22 cellular contexts compared by ENCODE assay signal in the genomic region with DNA sequence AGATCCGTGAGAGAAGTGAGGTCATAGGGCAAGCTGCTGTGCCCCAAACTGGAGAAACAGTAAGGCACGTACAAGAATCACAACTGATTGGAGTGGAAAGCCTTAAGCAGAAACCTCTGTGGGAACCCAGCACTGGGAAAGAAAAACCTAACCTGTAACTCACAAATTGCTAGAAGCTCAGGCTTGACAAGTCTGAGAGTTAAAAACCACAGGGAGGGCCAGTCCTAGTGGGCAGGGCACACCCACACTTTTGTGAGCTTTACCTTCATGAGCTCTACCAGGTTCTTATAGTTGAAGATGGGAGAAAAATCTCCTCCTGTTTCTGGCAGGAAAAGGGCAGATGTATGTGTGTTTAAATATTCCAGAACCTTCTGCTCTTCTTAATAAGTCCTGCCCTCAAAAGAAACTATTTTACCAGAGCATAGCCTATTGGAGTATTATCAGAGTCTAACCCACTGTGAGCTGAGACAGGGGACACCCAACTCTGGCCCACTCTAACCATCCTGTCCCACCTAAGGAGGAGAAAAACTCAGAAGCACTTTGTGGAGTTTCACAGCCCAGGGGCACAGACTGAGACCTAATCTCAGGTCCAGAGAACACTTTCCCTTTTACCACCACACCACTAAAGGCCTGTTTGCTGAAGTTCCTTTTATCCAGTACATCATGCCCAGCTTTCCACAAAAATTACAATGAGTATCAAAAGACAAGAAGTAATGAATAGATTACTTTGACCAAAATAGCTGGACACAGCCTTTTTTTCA.
"Had no signal": no experiment of that assay in that cellular context is flagged by ENCODE, and none has a peak within 500 bp of the region (broad histone marks: within the 10 kb centered on the region; RNA-seq: fewer than 3 reads in every experiment).

No MANE protein-coding gene starts in this region.

- ATAC-seq: activated CD8-positive, alpha-beta T cell treated with anti-CD3 and anti-CD28 coated beads for 36 hours; activated T-cell treated with anti-CD3 and anti-CD28 coated beads, Interleukin-2, amount 50 U/mL, for 72 hours had no signal

- H3K4me1 ChIP-seq: adrenal gland, Peyer's patch had no signal

- H3K27ac Mint-ChIP-seq: activated CD8-positive, alpha-beta T cell treated with anti-CD3 and anti-CD28 coated beads for 36 hours; activated naive CD8-positive, alpha-beta T cell treated with anti-CD3 and anti-CD28 coated beads, Interleukin-2, amount 10 ng/mL, durations not matched to agents 7 days and 5 days; activated T-cell treated with anti-CD3 and anti-CD28 coated beads, Interleukin-2, amount 50 U/mL, for 72 hours; activated T-helper 2 cell treated with anti-CD3 and anti-CD28 coated beads, Interferon-gamma antibody, Interleukin-2, Interleukin-4, amounts not matched to agents 10 μg/mL and 5 μg/mL and 100 μg/mL, durations not matched to agents 14 hours and 24 hours and 36 hours; T-helper 1 cell treated with Interleukin-12 subunit alpha and Interleukin-12 subunit beta and Interleukin-4 antibody, amounts not matched to agents 30 μg/mL and 1 μg/mL, for 36 hours had no signal

- H3K4me3 ChIP-seq: adrenal gland, Peyer's patch had no signal

- DNase-seq: activated CD4-positive, alpha-beta T cell treated with anti-CD3 and anti-CD28 coated beads for 4 hours; activated CD8-positive, alpha-beta memory T cell treated with anti-CD3 and anti-CD28 coated beads, Interleukin-2, amount 50 U/mL, for 4 hours; activated CD8-positive, alpha-beta T cell treated with anti-CD3 and anti-CD28 coated beads for 36 hours; activated gamma-delta T cell treated with Interleukin-2 at 50 U/mL for 16 hours; activated naive CD4-positive, alpha-beta T cell treated with anti-CD3 and anti-CD28 coated beads, Interleukin-2, amount 50 U/mL, for 16 hours; activated naive CD8-positive, alpha-beta T cell treated with anti-CD3 and anti-CD28 coated beads, Interleukin-2, amount 10 ng/mL, durations not matched to agents 7 days and 5 days; activated T-cell treated with anti-CD3 and anti-CD28 coated beads, Interleukin-2, amount 50 U/mL, for 72 hours; adrenal gland; aorta; Kasumi-1; KBM-7; NCI-H1092; NCI-H1436; NCI-H187; NCI-H2081; NCI-H510A treated with DMSO at 0.1 percent for 48 hours; NCI-H69; Peyer's patch; SHP77 treated with DMSO at 0.1 percent for 48 hours had no signal

- H3K36me3 Mint-ChIP-seq: activated naive CD8-positive, alpha-beta T cell treated with anti-CD3 and anti-CD28 coated beads, Interleukin-2, amount 10 ng/mL, durations not matched to agents 7 days and 5 days had no signal

- H3K27ac ChIP-seq: adrenal gland, Peyer's patch, RWPE1 had no signal

- H3K27me3 Mint-ChIP-seq: activated CD8-positive, alpha-beta T cell treated with anti-CD3 and anti-CD28 coated beads for 36 hours; activated naive CD8-positive, alpha-beta T cell treated with anti-CD3 and anti-CD28 coated beads, Interleukin-2, amount 10 ng/mL, durations not matched to agents 7 days and 5 days had no signal

- H3K9me3 ChIP-seq: adrenal gland had no signal

- H3K4me1 Mint-ChIP-seq: activated naive CD8-positive, alpha-beta T cell treated with anti-CD3 and anti-CD28 coated beads, Interleukin-2, amount 10 ng/mL, durations not matched to agents 7 days and 5 days had no signal

- H3K9me3 Mint-ChIP-seq: activated CD8-positive, alpha-beta T cell treated with anti-CD3 and anti-CD28 coated beads for 36 hours; activated naive CD8-positive, alpha-beta T cell treated with anti-CD3 and anti-CD28 coated beads, Interleukin-2, amount 10 ng/mL, durations not matched to agents 7 days and 5 days had no signal

- H3K27me3 ChIP-seq: adrenal gland, Peyer's patch had no signal

- H3K4me3 Mint-ChIP-seq: activated CD8-positive, alpha-beta T cell treated with anti-CD3 and anti-CD28 coated beads for 36 hours; activated naive CD8-positive, alpha-beta T cell treated with anti-CD3 and anti-CD28 coated beads, Interleukin-2, amount 10 ng/mL, durations not matched to agents 7 days and 5 days; activated T-cell treated with anti-CD3 and anti-CD28 coated beads, Interleukin-2, amount 50 U/mL, for 72 hours; T-helper 1 cell treated with Interleukin-12 subunit alpha and Interleukin-12 subunit beta and Interleukin-4 antibody, amounts not matched to agents 30 μg/mL and 1 μg/mL, for 36 hours had no signal

- H3K36me3 ChIP-seq: adrenal gland, Peyer's patch had no signal
